Comparison of ENCODE assay signal across 9 cellular contexts in genomic region chr16:81448154-81449131, GRCh38. TPM values are rescaled to one million over a fixed set of nuclear protein-coding genes. Genes with fewer than 3 reads are reported as not detected.
DNase-seq lines count a peak whose midpoint lies in the region; ATAC-seq and TF ChIP-seq lines count a peak whose summit lies in the region.
"Had no signal": no experiment of that assay in that cellular context is flagged by ENCODE, and none has a peak within 500 bp of the region (broad histone marks: within the 10 kb centered on the region; RNA-seq: fewer than 3 reads in every experiment).

No MANE protein-coding gene starts in this region.

- peak overlapping the region; percentile 5 for H3K4me3 Mint-ChIP-seq in memory B cell

- peaks cover 49% of the 10 kb centered on the region for H3K4me1 Mint-ChIP-seq in memory B cell

- H3K27ac Mint-ChIP-seq in memory B cell = peak overlapping the region; percentile 30

- H3K27ac ChIP-seq in left ventricle myocardium inferior (replicated peaks) = no peak overlapping the region
- H3K27ac ChIP-seq in ascending aorta = no peak overlapping the region

- no peaks in the 10 kb centered on the region for H3K27me3 Mint-ChIP-seq in memory B cell

- H3K4me1 ChIP-seq in left ventricle myocardium inferior (peaks cover 67% of the 10 kb centered on the region), ascending aorta (peaks cover 0 to 4% of the 10 kb centered on the region in 2 donors)

- no peaks in the 10 kb centered on the region for H3K27me3 ChIP-seq in left ventricle myocardium inferior (ENCODE audit: low read depth)
- no peaks in the 10 kb centered on the region for H3K27me3 ChIP-seq in ascending aorta

- in situ Hi-C loops in KBM-7 (cut with MboI; ENCODE audit: low pct_unique_long_range_greater_than_20kb, low sequenced_read_pairs) = no loop called here

- DNase-seq in left ventricle myocardium inferior (no peak), left ventricle myocardium superior (no peak), astrocyte of the hippocampus (ENCODE audit: low read depth, low spot score) (peak; percentile 28), memory B cell (ENCODE audit: low spot score in 2 of 2) (no peak), KBM-7 (no peak), ascending aorta (ENCODE audit: low spot score in 2 of 2) (no peak), superior temporal gyrus (ENCODE audit: extremely low spot score) (no peak)
- no peak for DNase-seq in stimulated activated CD4-positive, alpha-beta T cell treated with anti-CD3 and anti-CD28 coated beads, Interleukin-1b, Interleukin-23, amount 100 ng/mL, for 48 hours
- DNase-seq: effector CD4-positive, alpha-beta T cell had no signal

- H3K9me3 Mint-ChIP-seq in memory B cell = peaks cover 2% of the 10 kb centered on the region

- TF ChIP-seq CTCF in left ventricle myocardium inferior (IDR thresholded peaks at IDR 0.05; ENCODE audit: borderline replicate concordance) (no peak), ascending aorta (IDR thresholded peaks at IDR 0.05) (no peak)

- no peaks in the 10 kb centered on the region for H3K36me3 ChIP-seq in left ventricle myocardium inferior
- H3K36me3 ChIP-seq in ascending aorta = no peaks in the 10 kb centered on the region

- peak overlapping the region; percentile 77 for H3K4me3 ChIP-seq in left ventricle myocardium inferior
- no peak overlapping the region for H3K4me3 ChIP-seq in ascending aorta

- ATAC-seq in left ventricle myocardium superior (no peak), memory B cell (ENCODE audit: low read depth) (no peak)

- H3K36me3 Mint-ChIP-seq in memory B cell = peaks cover 6% of the 10 kb centered on the region

- intact Hi-C loops in left ventricle myocardium inferior (cut with micrococcal nuclease) = no loop called here
- intact Hi-C loops in left ventricle myocardium superior (cut with micrococcal nuclease) = no loop called here
- intact Hi-C loops in ascending aorta (cut with DNase I) = loop anchor here (5.0 to 10.0 kb wide), 3 partner anchors 164 to 514 kb away; partner anchors contain the start of genes CENPN and CMC2

- H3K9me3 ChIP-seq in left ventricle myocardium inferior (replicated peaks) (no peaks in the 10 kb centered on the region), ascending aorta (no peaks in the 10 kb centered on the region)

RNA-seq across cellular contexts. Expression of gene CMIP, which starts 3.8 kb away (rescaled TPM):
- 11.2 TPM for total RNA-seq in left ventricle myocardium inferior
- total RNA-seq in left ventricle myocardium superior = 9.7 TPM
- total RNA-seq in ascending aorta = 110 TPM
